In genomic region chr22:36225333-36225922, GRCh38 we compare ENCODE assay signal across 31 cellular contexts. TPM values are rescaled to one million over a fixed set of nuclear protein-coding genes. Genes with fewer than 3 reads are reported as not detected.
"Had no signal": no experiment of that assay in that cellular context is flagged by ENCODE, and none has a peak within 500 bp of the region (broad histone marks: within the 10 kb centered on the region; RNA-seq: fewer than 3 reads in every experiment).

No MANE protein-coding gene starts in this region.

- H3K27me3 ChIP-seq: Peyer's patch, SJSA1 had no signal

- H3K4me3 Mint-ChIP-seq: activated B cell treated with CpG ODN at 0.5 μM for 24 hours; activated CD4-positive, alpha-beta T cell treated with anti-CD3 and anti-CD28 coated beads, Interleukin-2, amount 10 ng/mL, durations not matched to agents 24 days and 14 days; activated naive CD4-positive, alpha-beta T cell treated with anti-CD3 and anti-CD28 coated beads, Interleukin-2, amount 50 U/mL, for 24 hours; activated T-cell treated with anti-CD3 and anti-CD28 coated beads, Interleukin-2, amount 50 U/mL, for 24 hours; activated T-helper 1 cell treated with anti-CD3 and anti-CD28 coated beads, Interleukin-12 subunit alpha, Interleukin-12 subunit beta, Interleukin-2, Interleukin-4 antibody, amounts not matched to agents 30 ng/mL and 10 ng/mL and 1 ng/mL, durations not matched to agents 14 hours and 24 hours and 36 hours; brain had no signal

- H3K27ac Mint-ChIP-seq: activated B cell treated with CpG ODN at 0.5 μM for 24 hours; activated CD4-positive, alpha-beta T cell treated with anti-CD3 and anti-CD28 coated beads, Interleukin-2, amount 10 ng/mL, durations not matched to agents 24 days and 14 days; activated naive CD4-positive, alpha-beta T cell treated with anti-CD3 and anti-CD28 coated beads, Interleukin-2, amount 50 U/mL, for 24 hours; activated T-cell treated with anti-CD3 and anti-CD28 coated beads, Interleukin-2, amount 50 U/mL, for 24 hours; activated T-helper 1 cell treated with anti-CD3 and anti-CD28 coated beads, Interleukin-12 subunit alpha, Interleukin-12 subunit beta, Interleukin-2, Interleukin-4 antibody, amounts not matched to agents 30 ng/mL and 10 ng/mL and 1 ng/mL, durations not matched to agents 14 hours and 24 hours and 36 hours; brain had no signal

- H3K4me3 ChIP-seq: Peyer's patch, SJSA1 had no signal

- FAIRE-seq: astrocyte, TTC549 had no signal

- ATAC-seq: SK-N-SH treated with all-trans-retinoic acid at 6 μM for 48 hours had no signal

- DNase-seq: activated B cell treated with CpG ODN at 0.5 μM for 24 hours; activated CD4-positive, alpha-beta T cell treated with anti-CD3 and anti-CD28 coated beads for 1 hour; activated CD4-positive, alpha-beta T cell treated with anti-CD3 and anti-CD28 coated beads, Interleukin-2, amount 10 ng/mL, durations not matched to agents 24 days and 14 days; activated CD4-positive, alpha-beta T cell treated with anti-CD3 and anti-CD28 coated beads, Interleukin-2, amount 50 U/mL, for 48 hours; activated effector memory CD4-positive, alpha-beta T cell treated with Interleukin-2 at 50 U/mL for 16 hours; activated naive CD4-positive, alpha-beta T cell; activated T-cell treated with anti-CD3 and anti-CD28 coated beads, Interleukin-2, amount 50 U/mL, for 24 hours; amygdala; caudate nucleus; IMR-90; Kasumi-1; KBM-7; NCI-H1092; NCI-H1417 treated with DMSO at 0.1 percent for 48 hours; NCI-H1694; NCI-H2029; NCI-H2107; NCI-H69; NK-92 treated with Interleukin-12 subunit alpha and Interleukin-12 subunit beta, amount 100 ng/mL, for 24 hours; SHP77; SW 1271; T1000 had no signal

- H3K27me3 Mint-ChIP-seq: activated B cell treated with CpG ODN at 0.5 μM for 24 hours; activated naive CD4-positive, alpha-beta T cell treated with anti-CD3 and anti-CD28 coated beads, Interleukin-2, amount 50 U/mL, for 24 hours; activated T-cell treated with anti-CD3 and anti-CD28 coated beads, Interleukin-2, amount 50 U/mL, for 24 hours had no signal

- H3K9me3 ChIP-seq: Peyer's patch, SJSA1 had no signal

- H3K4me1 ChIP-seq: Peyer's patch, SJSA1 had no signal

- H3K9me3 Mint-ChIP-seq: activated B cell treated with CpG ODN at 0.5 μM for 24 hours; activated CD4-positive, alpha-beta T cell treated with anti-CD3 and anti-CD28 coated beads, Interleukin-2, amount 10 ng/mL, durations not matched to agents 24 days and 14 days; activated naive CD4-positive, alpha-beta T cell treated with anti-CD3 and anti-CD28 coated beads, Interleukin-2, amount 50 U/mL, for 24 hours; activated T-cell treated with anti-CD3 and anti-CD28 coated beads, Interleukin-2, amount 50 U/mL, for 24 hours; activated T-helper 1 cell treated with anti-CD3 and anti-CD28 coated beads, Interleukin-12 subunit alpha, Interleukin-12 subunit beta, Interleukin-2, Interleukin-4 antibody, amounts not matched to agents 30 ng/mL and 10 ng/mL and 1 ng/mL, durations not matched to agents 14 hours and 24 hours and 36 hours had no signal

- H3K27ac ChIP-seq: Peyer's patch, RWPE1, SJSA1 had no signal

RNA-seq across cellular contexts. Expression of gene APOL4, which starts 23.8 kb away (rescaled TPM):
- total RNA-seq: activated B cell treated with CpG ODN at 0.5 μM for 24 hours; activated CD4-positive, alpha-beta T cell treated with anti-CD3 and anti-CD28 coated beads, Interleukin-2, amount 10 ng/mL, durations not matched to agents 24 days and 14 days; astrocyte; IMR-90 had no signal
